1 cellular context compared by ENCODE assay signal in genomic region chr16:75250809-75251279, GRCh38.
TF ChIP-seq lines count a peak whose summit lies in the region.

No MANE protein-coding gene starts in this region.

TF ChIP-seq in HepG2, 621 proteins besides CTCF, POLR2A, EP300 and RAD21 (continued from another document and continues in another):
- TF ChIP-seq CEBPZ (IDR thresholded peaks at IDR 0.05; ENCODE audit: low read length) (no peak), YEATS2 (CRISPR knock-in tag; IDR thresholded peaks at IDR 0.05; ENCODE audit: borderline replicate concordance) (no peak), SP4 (CRISPR knock-in tag; IDR thresholded peaks at IDR 0.05) (no peak), CBX2 (IDR thresholded peaks at IDR 0.05; ENCODE audit: low read depth, low read length) (no peak), CBX2 (CRISPR knock-in tag; IDR thresholded peaks at IDR 0.05; ENCODE audit: low read depth) (no peak), SRY (CRISPR knock-in tag; IDR thresholded peaks at IDR 0.05) (peak; percentile 89; the same call in 1 of the 2 replicates), ZNF136 (CRISPR knock-in tag; IDR thresholded peaks at IDR 0.05; ENCODE audit: low read depth) (no peak), MLXIP (CRISPR knock-in tag; IDR thresholded peaks at IDR 0.05; ENCODE audit: borderline replicate concordance) (no peak), ZNF775 (CRISPR knock-in tag; IDR thresholded peaks at IDR 0.05; ENCODE audit: borderline replicate concordance) (no peak), TAF1 (CRISPR knock-in tag; IDR thresholded peaks at IDR 0.05) (peak; percentile 58; the same call in 1 of the 2 replicates), WIZ (CRISPR knock-in tag; IDR thresholded peaks at IDR 0.05) (0 out of 2 replicates have a peak, but pooled peaks have one; percentile 39), ZNF724P (CRISPR knock-in tag; IDR thresholded peaks at IDR 0.05; ENCODE audit: borderline replicate concordance) (no peak), HNRNPUL1 (IDR thresholded peaks at IDR 0.05; ENCODE audit: low read depth, low read length) (peak; percentile 100), TAF15 (IDR thresholded peaks at IDR 0.05; ENCODE audit: low read depth, low read length, poor library complexity, severe bottlenecking) (no peak), CERS6 (CRISPR knock-in tag; IDR thresholded peaks at IDR 0.05) (no peak), PRMT3 (CRISPR knock-in tag; IDR thresholded peaks at IDR 0.05; ENCODE audit: borderline replicate concordance, low read depth) (no peak), ZBTB37 (CRISPR knock-in tag; IDR thresholded peaks at IDR 0.05) (no peak), ZNF275 (CRISPR knock-in tag; IDR thresholded peaks at IDR 0.05; ENCODE audit: borderline replicate concordance) (peak; percentile 57; the same call in 1 of the 2 replicates), ZBTB2 (CRISPR knock-in tag; IDR thresholded peaks at IDR 0.05; ENCODE audit: low read depth) (no peak), TGIF2 (CRISPR knock-in tag; IDR thresholded peaks at IDR 0.05) (no peak), SALL2 (CRISPR knock-in tag; IDR thresholded peaks at IDR 0.05) (no peak), ZNF597 (CRISPR knock-in tag; IDR thresholded peaks at IDR 0.05) (no peak), POGK (CRISPR knock-in tag; conservative IDR thresholded peaks at IDR 0.05) (no peak), AGO2 (optimal IDR thresholded peaks at IDR 0.05; ENCODE audit: low read depth, low read length) (peak; percentile 99), FLYWCH1 (CRISPR knock-in tag; IDR thresholded peaks at IDR 0.05) (no peak), PATZ1 (CRISPR knock-in tag; IDR thresholded peaks at IDR 0.05) (peak; percentile 46), CSRNP2 (CRISPR knock-in tag; conservative IDR thresholded peaks at IDR 0.05; ENCODE audit: low read depth) (no peak), NCOA5 (CRISPR knock-in tag; IDR thresholded peaks at IDR 0.05) (no peak), ZNF142 (CRISPR knock-in tag; IDR thresholded peaks at IDR 0.05) (no peak)
